In the genomic region with DNA sequence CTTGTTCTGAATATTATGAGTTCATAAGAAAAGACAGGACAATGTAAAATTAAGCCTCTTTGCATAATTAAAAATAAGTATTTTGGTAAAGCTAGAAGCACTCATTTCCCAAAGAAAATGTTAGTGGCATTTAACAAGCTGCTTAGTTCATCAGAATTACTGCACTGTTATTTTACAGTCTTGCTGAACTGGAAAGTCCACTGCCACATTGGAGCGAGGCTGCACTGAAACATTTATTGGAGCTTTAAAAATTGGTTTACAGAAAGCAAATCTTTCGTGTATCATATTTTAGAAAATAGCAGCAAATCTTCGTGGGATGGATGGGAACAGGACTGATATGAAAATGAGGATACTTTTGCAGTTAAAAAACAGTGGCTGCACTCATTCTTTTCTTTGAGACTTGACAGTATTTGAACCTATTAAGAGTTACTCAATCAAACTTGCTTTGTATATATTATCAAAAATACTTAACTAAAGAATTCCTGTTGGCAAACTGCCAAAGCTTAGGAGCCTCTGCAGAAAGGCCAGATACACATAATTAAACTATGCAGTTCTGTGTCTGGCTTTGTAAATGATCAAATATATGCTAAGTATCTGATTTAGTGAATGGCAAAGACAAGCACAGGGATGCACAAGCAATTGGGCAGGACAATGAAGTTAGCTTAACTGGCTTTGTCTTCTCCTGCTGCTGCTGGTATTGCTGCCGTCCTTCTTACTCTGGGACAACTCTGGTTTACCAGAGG, we compare ENCODE assay signal across 1 cellular context.
TF ChIP-seq lines count a peak whose summit lies in the region.

No MANE protein-coding gene starts in this region.

TF ChIP-seq in endothelial cell of umbilical vein, 7 proteins besides CTCF, POLR2A, EP300 and RAD21 (continued from another document):
- TF ChIP-seq GATA2 (IDR thresholded peaks at IDR 0.05; ENCODE audit: insufficient read depth, insufficient read length, low read depth, low read length): no peak
